16 cellular contexts compared by ENCODE assay signal in genomic region chr20:63958964-63959698, GRCh38. TPM values are rescaled to one million over a fixed set of nuclear protein-coding genes. Genes with fewer than 3 reads are reported as not detected.
A peak's percentile ranks its signal among the peaks of the same experiment; 100 is the strongest.
DNase-seq lines count a peak whose midpoint lies in the region; ATAC-seq and TF ChIP-seq lines count a peak whose summit lies in the region.
"Had no signal": no experiment of that assay in that cellular context is flagged by ENCODE, and none has a peak within 500 bp of the region (broad histone marks: within the 10 kb centered on the region; RNA-seq: fewer than 3 reads in every experiment).

No MANE protein-coding gene starts in this region.

- no CpG with 5 or more reads among the region's 10 CpGs for WGBS in H9 (ENCODE audit: extremely low coverage, insufficient read length, low lambda C conversion rate)

- H3K27ac ChIP-seq in BLaER1 treated with 17β-estradiol and CSF1 and Interleukin-3, amounts not matched to agents 10 nM and 100 nM, result peak overlapping the region in 7 of 11 experiments; percentile 10 to 97 (median 53); a peak in 11 of 22 replicates
- H3K27ac ChIP-seq in H9 (ENCODE audit: insufficient read length, low read depth, low read length), result no peak overlapping the region
- peak overlapping the region; percentile 74 for H3K27ac ChIP-seq in RWPE2 (ENCODE audit: poor library complexity, severe bottlenecking)
- H3K27ac ChIP-seq: GM23248, PC-9 had no signal

- peaks cover 0 to 12% (median 4%) of the 10 kb centered on the region in 11 experiments; a peak in 13 of 22 replicates for H3K9me3 ChIP-seq in BLaER1 treated with 17β-estradiol and CSF1 and Interleukin-3, amounts not matched to agents 10 nM and 100 nM (replicated peaks in 1 of 11)
- peaks cover 8% of the 10 kb centered on the region for H3K9me3 ChIP-seq in H9 (ENCODE audit: control insufficient read depth, low read depth, low read length)
- no peaks in the 10 kb centered on the region for H3K9me3 ChIP-seq in RWPE2 (ENCODE audit: severe bottlenecking)

- H3K36me3 Mint-ChIP-seq in H9 (ENCODE audit: insufficient read depth in 1 of 3, low read depth in 3 of 3) (peaks cover 8 to 45% (median 38%) of the 10 kb centered on the region in 3 experiments; a peak in 6 of 7 replicates), glutamatergic neuron (ENCODE audit: unreplicated experiment) (no peaks in the 10 kb centered on the region)
- H3K36me3 Mint-ChIP-seq: IgD-negative memory B cell had no signal

- no peak overlapping the region for H2BK15ac ChIP-seq in H9 (ENCODE audit: low read depth, low read length)

- H3K4me1 Mint-ChIP-seq in H9, result peaks cover 29 to 30% of the 10 kb centered on the region in 2 experiments
- H3K4me1 Mint-ChIP-seq in glutamatergic neuron (ENCODE audit: low read depth, unreplicated experiment), result peaks cover 4% of the 10 kb centered on the region

- H3K9me3 Mint-ChIP-seq in H9 (no peaks in the 10 kb centered on the region), glutamatergic neuron (ENCODE audit: unreplicated experiment) (no peaks in the 10 kb centered on the region)

- H3K27me3 ChIP-seq in BLaER1 treated with 17β-estradiol and CSF1 and Interleukin-3, amounts not matched to agents 10 nM and 100 nM, result no peaks in the 10 kb centered on the region
- H3K27me3 ChIP-seq in H9 (ENCODE audit: insufficient read depth, low read length) (no peaks in the 10 kb centered on the region), RWPE2 (ENCODE audit: insufficient read depth, poor library complexity, severe bottlenecking) (no peaks in the 10 kb centered on the region)

- H4K20me1 ChIP-seq in BLaER1 treated with 17β-estradiol and CSF1 and Interleukin-3, amounts not matched to agents 10 nM and 100 nM, result peaks cover 10 to 45% (median 16%) of the 10 kb centered on the region in 11 experiments
- no peaks in the 10 kb centered on the region for H4K20me1 ChIP-seq in H9 (ENCODE audit: control insufficient read depth, insufficient read depth, insufficient read length)

- no peak overlapping the region for H4K91ac ChIP-seq in H9 (ENCODE audit: insufficient read length, low read depth, low read length)

- ATAC-seq in RWPE2 (ENCODE audit: low read depth) (no peak), GM18505 (IDR thresholded peaks at IDR 0.05; ENCODE audit: unreplicated experiment) (no peak)

- no peak overlapping the region for H3K14ac ChIP-seq in H9 (ENCODE audit: insufficient read depth, low read length)

- H3T11ph ChIP-seq in H9 (ENCODE audit: low read length), result no peak overlapping the region

- peaks cover 14% of the 10 kb centered on the region for H3K23me2 ChIP-seq in H9 (ENCODE audit: insufficient read length, low read depth, low read length, poor library complexity, severe bottlenecking)

- TF ChIP-seq CTCF in H9 (conservative IDR thresholded peaks at IDR 0.05), result no peak
- TF ChIP-seq CTCF in RWPE2 (IDR thresholded peaks at IDR 0.05; ENCODE audit: poor library complexity, severe bottlenecking), result no peak
- TF ChIP-seq CTCF in glutamatergic neuron (IDR thresholded peaks at IDR 0.05; ENCODE audit: partially characterized antibody, unreplicated experiment), result no peak

- no peaks in the 10 kb centered on the region for H3K79me1 ChIP-seq in H9 (ENCODE audit: insufficient read depth, low read depth, low read length, poor library complexity, severe bottlenecking)

- H3K36me3 ChIP-seq in BLaER1 treated with 17β-estradiol and CSF1 and Interleukin-3, amounts not matched to agents 10 nM and 100 nM, result peaks cover 31 to 57% (median 49%) of the 10 kb centered on the region in 11 experiments
- H3K36me3 ChIP-seq in RWPE2 (ENCODE audit: low read depth), result peaks cover 44% of the 10 kb centered on the region

- H3K9ac ChIP-seq in BLaER1 treated with 17β-estradiol and CSF1 and Interleukin-3, amounts not matched to agents 10 nM and 100 nM, result peak overlapping the region in 5 of 11 experiments; percentile 15 to 72 (median 57); a peak in 6 of 22 replicates
- no peak overlapping the region for H3K9ac ChIP-seq in H9 (ENCODE audit: extremely low read depth, insufficient read length, low read length)
- H3K9ac ChIP-seq: GM23248 had no signal

- H3K4me1 ChIP-seq in BLaER1 treated with 17β-estradiol and CSF1 and Interleukin-3, amounts not matched to agents 10 nM and 100 nM, result peaks cover 30 to 46% (median 39%) of the 10 kb centered on the region in 10 experiments
- H3K4me1 ChIP-seq in H9 (ENCODE audit: insufficient read depth, low read length) (no peaks in the 10 kb centered on the region; the same call in 1 of the 2 replicates), RWPE2 (ENCODE audit: insufficient read depth, poor library complexity, severe bottlenecking) (peaks cover 14% of the 10 kb centered on the region)

- no peak for TF ChIP-seq POLR2A in GM18505 (IDR thresholded peaks at IDR 0.05; ENCODE audit: borderline replicate concordance, extremely low read depth, insufficient read depth, insufficient read length)

- no peak overlapping the region for H4K8ac ChIP-seq in H9 (replicated peaks; ENCODE audit: insufficient read length, low read depth, low read length)

- no peak overlapping the region for H2AK5ac ChIP-seq in H9 (ENCODE audit: insufficient read length, low read length)

- peak overlapping the region in 9 of 11 experiments; percentile 95 to 100 (median 98); a peak in 11 of 22 replicates for H3K4me2 ChIP-seq in BLaER1 treated with 17β-estradiol and CSF1 and Interleukin-3, amounts not matched to agents 10 nM and 100 nM
- H3K4me2 ChIP-seq in H9 (ENCODE audit: insufficient read depth, insufficient read length, low read length), result no peak overlapping the region
- H3K4me2 ChIP-seq: PC-9 had no signal

- DNase-seq in H9 (no peak), RWPE2 (ENCODE audit: low spot score) (peak; percentile 83), glutamatergic neuron (no peak), cerebellar nuclear complex (lab: John Stamatoyannopoulos, UW) (no peak), NCI-H2171 treated with DMSO at 0.1 percent for 48 hours (lab: John Stamatoyannopoulos, UW) (no peak)
- DNase-seq: C1 segment of cervical spinal cord, GM23248, NCI-H146, NCI-H226, NCI-H526 treated with DMSO at 0.1 percent for 48 hours, PC-9, Right ventricle myocardium superior, T-helper 2 cell had no signal

- no peak overlapping the region for H2BK12ac ChIP-seq in H9 (ENCODE audit: insufficient read length, low read depth, low read length)

- no peak overlapping the region for H2BK5ac ChIP-seq in H9 (ENCODE audit: insufficient read length, low read length)

- H3K23ac ChIP-seq in H9 (ENCODE audit: insufficient read length, low read depth, low read length), result no peak overlapping the region

- no peak overlapping the region for H4K5ac ChIP-seq in H9 (ENCODE audit: insufficient read length, low read depth, low read length)

- H3K27ac Mint-ChIP-seq in H9, result peak overlapping the region in 2 of 3 experiments; percentile 20 to 50; a peak in 3 of 7 replicates
- H3K27ac Mint-ChIP-seq in glutamatergic neuron (ENCODE audit: unreplicated experiment), result peak overlapping the region; percentile 28

- no peak overlapping the region for H2BK120ac ChIP-seq in H9 (ENCODE audit: low read depth, low read length, poor library complexity, severe bottlenecking)

- H3K56ac ChIP-seq in H9 (ENCODE audit: insufficient read length, low read depth, low read length), result no peak overlapping the region

- H3K79me2 ChIP-seq in H9 (ENCODE audit: insufficient read depth, low read length), result peaks cover 6% of the 10 kb centered on the region; the same call in 1 of the 2 replicates

- H3K4me3 ChIP-seq in BLaER1 treated with 17β-estradiol and CSF1 and Interleukin-3, amounts not matched to agents 10 nM and 100 nM, result no peak overlapping the region
- no peak overlapping the region for H3K4me3 ChIP-seq in RWPE2 (ENCODE audit: severe bottlenecking)
- H3K4me3 ChIP-seq: GM23248, PC-9 had no signal

- no peak overlapping the region; a peak in 2 of 5 replicates for H3K4me3 Mint-ChIP-seq in H9
- no peak overlapping the region for H3K4me3 Mint-ChIP-seq in glutamatergic neuron (ENCODE audit: unreplicated experiment)

- no peaks in the 10 kb centered on the region for H3K27me3 Mint-ChIP-seq in H9 (ENCODE audit: low read depth)
- no peaks in the 10 kb centered on the region for H3K27me3 Mint-ChIP-seq in glutamatergic neuron (ENCODE audit: unreplicated experiment)
- H3K27me3 Mint-ChIP-seq: IgD-negative memory B cell had no signal

- no peak overlapping the region for H3K4ac ChIP-seq in H9 (ENCODE audit: low read depth, low read length)

- H2BK20ac ChIP-seq in H9 (ENCODE audit: low read depth, low read length, poor library complexity, severe bottlenecking), result no peak overlapping the region

- no peak overlapping the region for H2AFZ ChIP-seq in H9 (ENCODE audit: low read length)
- H2AFZ ChIP-seq: GM23248, PC-9 had no signal

- no peak overlapping the region for H3K18ac ChIP-seq in H9 (ENCODE audit: insufficient read length, low read depth, low read length)

RNA-seq across cellular contexts. Expression of gene UCKL1, which starts 2.9 kb away (rescaled TPM):
- total RNA-seq in H9 (2021) (35.6 and 40.9 TPM in 2 replicates), glutamatergic neuron (ENCODE audit: unreplicated experiment) (130 TPM)

RNA-seq across cellular contexts. Expression of gene ZNF512B, which starts 10.6 kb away (rescaled TPM):
- total RNA-seq in H9 (2021), result 43.8 and 46.0 TPM in 2 replicates
- 32.2 TPM for total RNA-seq in glutamatergic neuron (ENCODE audit: unreplicated experiment)

RNA-seq across cellular contexts. Expression of gene SAMD10, which starts 20.3 kb away (rescaled TPM):
- total RNA-seq in H9 (2021), result 5.2 and 5.7 TPM in 2 replicates
- total RNA-seq in glutamatergic neuron (ENCODE audit: unreplicated experiment), result 3.1 TPM

RNA-seq across cellular contexts. Expression of gene PRPF6, which starts 21.8 kb away (rescaled TPM):
- total RNA-seq in H9 (2021) (87.9 and 91.3 TPM in 2 replicates), glutamatergic neuron (ENCODE audit: unreplicated experiment) (60.9 TPM)
